Comparison of ENCODE assay signal across 10 cellular contexts in the genomic region with DNA sequence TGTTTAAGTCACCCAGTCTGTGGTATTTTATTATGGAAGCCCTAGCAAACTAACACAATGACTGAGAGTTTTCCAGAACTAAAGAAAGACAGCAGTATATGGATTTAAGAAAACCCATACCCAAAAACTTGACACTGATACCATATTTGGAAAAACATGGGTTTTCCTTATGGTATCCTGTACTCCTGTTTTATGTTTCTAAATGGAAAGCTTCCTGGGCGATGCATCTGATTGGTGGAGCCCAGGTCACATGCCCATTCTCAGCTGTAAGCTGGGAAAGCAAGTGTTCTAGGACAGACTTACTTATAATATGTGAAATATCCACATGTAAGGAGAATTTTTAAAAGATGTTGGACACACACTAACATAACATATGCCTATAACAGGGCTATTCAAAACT. TPM values are rescaled to one million over a fixed set of nuclear protein-coding genes. Genes with fewer than 3 reads are reported as not detected.
A peak's percentile ranks its signal among the peaks of the same experiment; 100 is the strongest.
DNase-seq lines count a peak whose midpoint lies in the region; ATAC-seq and TF ChIP-seq lines count a peak whose summit lies in the region.
"Had no signal": no experiment of that assay in that cellular context is flagged by ENCODE, and none has a peak within 500 bp of the region (broad histone marks: within the 10 kb centered on the region; RNA-seq: fewer than 3 reads in every experiment).

No MANE protein-coding gene starts in this region.

- H3K36me3 Mint-ChIP-seq in WTC11 = no peaks in the 10 kb centered on the region
- H3K36me3 Mint-ChIP-seq: immature natural killer cell had no signal

- no peak for TF ChIP-seq CTCF in WTC11 (IDR thresholded peaks at IDR 0.05)
- TF ChIP-seq CTCF in omental fat pad (IDR thresholded peaks at IDR 0.05) = no peak

- H3K4me3 Mint-ChIP-seq in WTC11 = no peak overlapping the region
- H3K4me3 Mint-ChIP-seq: T-helper 1 cell treated with Interleukin-12 subunit alpha and Interleukin-12 subunit beta and Interleukin-4 antibody, amounts not matched to agents 30 μg/mL and 1 μg/mL, for 36 hours had no signal

- DNase-seq in DMS 273 (lab: John Stamatoyannopoulos, UW; ENCODE audit: unreplicated experiment) (peak; percentile 69), HuH-7 (ENCODE audit: low spot score) (peak; percentile 81), WTC11 (ENCODE audit: low spot score) (peak; percentile 42), medulla oblongata (ENCODE audit: extremely low spot score) (peak; percentile 65), omental fat pad (ENCODE audit: low spot score) (no peak), H4 (ENCODE audit: low spot score) (no peak), COR-L47 (lab: John Stamatoyannopoulos, UW) (no peak)

- H3K27me3 Mint-ChIP-seq in WTC11 (ENCODE audit: low read depth) = peaks cover 3% of the 10 kb centered on the region; the same call in 1 of the 2 replicates

- no peak for ATAC-seq in WTC11
- no peak for ATAC-seq in omental fat pad (ENCODE audit: low FRiP score)
- ATAC-seq in GM21515 (IDR thresholded peaks at IDR 0.05; ENCODE audit: unreplicated experiment) = no peak

- no peaks in the 10 kb centered on the region for H3K9me3 Mint-ChIP-seq in WTC11
- H3K9me3 Mint-ChIP-seq: immature natural killer cell; T-helper 1 cell treated with Interleukin-12 subunit alpha and Interleukin-12 subunit beta and Interleukin-4 antibody, amounts not matched to agents 30 μg/mL and 1 μg/mL, for 36 hours had no signal

- CTCF ChIA-PET in WTC11 (lab: Charles Lee) = interaction anchor here (2.6 to 8.1 kb wide), 5 partner anchors 11 to 194 kb away, joined by 8 to 106 read pairs (median 13); no protein-coding TSS in a partner anchor

- peaks cover 22% of the 10 kb centered on the region for H3K4me1 Mint-ChIP-seq in WTC11

- H3K27ac Mint-ChIP-seq in WTC11 = no peak overlapping the region
- H3K27ac Mint-ChIP-seq: T-helper 1 cell treated with Interleukin-12 subunit alpha and Interleukin-12 subunit beta and Interleukin-4 antibody, amounts not matched to agents 30 μg/mL and 1 μg/mL, for 36 hours had no signal

- POLR2A ChIA-PET in WTC11 (lab: Charles Lee) = no interaction called here

TF ChIP-seq in WTC11, 78 proteins besides CTCF, POLR2A, EP300 and RAD21:
- peak; percentile 86 for TF ChIP-seq USF1 (CRISPR knock-in tag; IDR thresholded peaks at IDR 0.05)
- TF ChIP-seq ETV6 (CRISPR knock-in tag; IDR thresholded peaks at IDR 0.05) = no peak
- no peak for TF ChIP-seq ZNF263 (CRISPR knock-in tag; IDR thresholded peaks at IDR 0.05; ENCODE audit: low read depth)
- TF ChIP-seq NFYB (CRISPR knock-in tag; conservative IDR thresholded peaks at IDR 0.05; ENCODE audit: low read depth) = peak; percentile 62
- TF ChIP-seq USF2 (CRISPR knock-in tag; IDR thresholded peaks at IDR 0.05) = peak; percentile 89
TF ChIP-seq in WTC11: peak in this region for 3.

RNA-seq across cellular contexts. Expression of gene RNASE4, which starts 4.5 kb away (rescaled TPM):
- total RNA-seq in WTC11 (2021) = 1.0 to 2.8 TPM (median 2.4 TPM) in 3 replicates
- 100 to 1,000 TPM; 115 to 280 (median 181) TPM for total RNA-seq in omental fat pad
- 14.7 and 22.2 TPM in 2 replicates for total RNA-seq in H4 (2014; rRNA removed; shearing (Covaris generic))

RNA-seq across cellular contexts. Expression of gene ANG, which starts 8.7 kb away (rescaled TPM):
- 4.8 to 5.2 TPM (median 4.9 TPM) in 3 replicates for total RNA-seq in WTC11 (2021)
- total RNA-seq in omental fat pad = 100 to 1,000 TPM in 1 of 4 donors, 10 to 100 TPM in 3; 24.4 to 114 (median 45.6) TPM
- 3.9 and 9.2 TPM in 2 replicates for total RNA-seq in H4 (2014; rRNA removed; shearing (Covaris generic))

RNA-seq across cellular contexts. Expression of gene OR6S1, which starts 38.4 kb away (rescaled TPM):
- not detected in 3 replicates for total RNA-seq in WTC11 (2021)
- total RNA-seq in omental fat pad = not detected
- not detected in 2 replicates for total RNA-seq in H4 (2014; rRNA removed; shearing (Covaris generic))

Comparison
In these comparisons a context has a peak if more than half of its experiments do, and no peak if none do; other contexts are left out.
1. DNase-seq: peak in DMS 273 (single experiment), HuH-7 (single experiment), WTC11 (single experiment) and medulla oblongata (single experiment); none in omental fat pad (single experiment), H4 (single experiment) and COR-L47 (single experiment).